ENCODE assay signal across 1 cellular context in the genomic region with DNA sequence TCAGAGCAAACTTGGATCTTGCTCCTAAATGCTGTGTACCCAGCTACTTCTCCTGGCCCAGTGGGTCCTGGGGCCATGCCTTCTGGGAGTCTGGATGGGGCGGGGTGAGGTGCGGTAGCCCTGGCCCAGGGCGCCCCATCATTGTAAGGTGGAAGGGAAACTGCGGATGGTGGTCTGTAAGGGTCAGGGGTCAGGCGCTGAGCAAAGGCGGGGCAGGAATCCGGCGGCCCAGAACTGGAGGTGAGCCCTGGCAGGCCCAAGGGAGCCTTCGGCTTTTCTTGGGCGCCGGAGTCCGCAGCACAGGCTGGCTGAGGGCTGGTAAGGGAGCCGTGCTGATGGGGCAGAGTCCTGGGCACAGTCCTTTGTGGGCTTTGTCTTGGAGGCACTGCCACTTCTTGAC.
TF ChIP-seq lines count a peak whose summit lies in the region.

No MANE protein-coding gene starts in this region.

TF ChIP-seq in IMR-90, 13 proteins besides CTCF, POLR2A, EP300 and RAD21 (continued from another document):
- no peak for TF ChIP-seq MAFK (IDR thresholded peaks at IDR 0.05; ENCODE audit: low read depth, low read length)
- no peak for TF ChIP-seq MAZ (IDR thresholded peaks at IDR 0.05; ENCODE audit: borderline replicate concordance, low read depth, low read length)
- TF ChIP-seq BHLHE40 (IDR thresholded peaks at IDR 0.05; ENCODE audit: low read depth, low read length) = no peak
- no peak for TF ChIP-seq MXI1 (IDR thresholded peaks at IDR 0.05; ENCODE audit: borderline replicate concordance, low read depth, low read length)
- no peak for TF ChIP-seq CHD1 (IDR thresholded peaks at IDR 0.05; ENCODE audit: low read depth, low read length)
- TF ChIP-seq RFX5 (IDR thresholded peaks at IDR 0.05; ENCODE audit: low read depth, low read length) = no peak
- TF ChIP-seq, protein P1, sequence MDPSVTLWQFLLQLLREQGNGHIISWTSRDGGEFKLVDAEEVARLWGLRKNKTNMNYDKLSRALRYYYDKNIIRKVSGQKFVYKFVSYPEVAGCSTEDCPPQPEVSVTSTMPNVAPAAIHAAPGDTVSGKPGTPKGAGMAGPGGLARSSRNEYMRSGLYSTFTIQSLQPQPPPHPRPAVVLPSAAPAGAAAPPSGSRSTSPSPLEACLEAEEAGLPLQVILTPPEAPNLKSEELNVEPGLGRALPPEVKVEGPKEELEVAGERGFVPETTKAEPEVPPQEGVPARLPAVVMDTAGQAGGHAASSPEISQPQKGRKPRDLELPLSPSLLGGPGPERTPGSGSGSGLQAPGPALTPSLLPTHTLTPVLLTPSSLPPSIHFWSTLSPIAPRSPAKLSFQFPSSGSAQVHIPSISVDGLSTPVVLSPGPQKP (IDR thresholded peaks at IDR 0.05; ENCODE audit: borderline replicate concordance, low read depth, low read length) = no peak
